Comparison of ENCODE assay signal across 8 cellular contexts in the genomic region with DNA sequence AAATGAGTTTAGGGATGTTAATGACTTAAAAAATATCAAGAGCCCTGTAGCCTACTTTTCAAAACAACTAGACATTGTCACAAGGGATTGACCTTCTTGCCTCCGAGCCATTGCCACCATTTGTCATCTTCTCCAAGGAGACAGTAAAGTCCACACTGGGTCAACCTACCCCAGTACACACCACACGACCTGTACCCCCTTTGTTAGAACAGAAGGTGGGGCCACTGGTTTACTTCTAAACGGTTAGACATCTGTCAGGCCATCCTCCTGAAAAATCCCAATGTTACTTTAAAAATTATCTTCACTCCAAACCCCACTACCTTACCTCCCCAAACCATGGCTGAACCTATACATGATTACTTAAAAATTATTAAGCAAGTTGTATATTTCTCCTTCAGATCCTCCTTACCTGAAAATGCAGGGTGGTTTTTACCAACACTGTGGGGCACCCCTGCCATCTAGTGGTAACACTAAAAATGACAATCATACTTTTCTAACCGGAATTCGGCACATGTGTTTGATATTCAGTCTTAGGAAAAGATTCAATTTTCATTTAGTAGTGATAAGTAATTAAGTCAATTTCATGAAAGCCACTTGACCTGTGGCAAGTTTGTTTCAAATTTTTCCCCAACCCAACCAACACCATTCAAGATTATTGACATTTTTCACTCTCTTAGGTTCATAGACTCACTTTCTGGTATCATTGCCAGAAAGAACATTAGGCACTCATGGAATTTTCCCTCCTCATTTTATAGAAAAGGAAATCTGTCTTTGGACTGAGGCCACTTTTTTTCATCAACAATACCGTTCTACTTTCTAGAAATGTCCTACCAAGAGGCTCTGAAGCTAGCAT.
DNase-seq lines count a peak whose midpoint lies in the region; ATAC-seq, FAIRE-seq and TF ChIP-seq lines count a peak whose summit lies in the region.

No MANE protein-coding gene starts in this region.

- H3K4me1 ChIP-seq in lower lobe of right lung = no peaks in the 10 kb centered on the region
- H3K4me1 ChIP-seq in upper lobe of left lung = no peaks in the 10 kb centered on the region

- intact Hi-C loops in CD14-positive monocyte (cut with micrococcal nuclease) = loop anchor here (5.0 to 10.0 kb wide), 4 partner anchors 368 to 1870 kb away; no protein-coding TSS in a partner anchor
- intact Hi-C loops in lower lobe of right lung (cut with DNase I) = no loop called here

- no peaks in the 10 kb centered on the region for H3K36me3 ChIP-seq in lower lobe of right lung
- H3K36me3 ChIP-seq in upper lobe of left lung = no peaks in the 10 kb centered on the region

- no peaks in the 10 kb centered on the region for H3K9me3 Mint-ChIP-seq in CD14-positive monocyte

- no peak overlapping the region for H3K4me3 Mint-ChIP-seq in CD14-positive monocyte

- TF ChIP-seq POLR2A in GM12892 (IDR thresholded peaks at IDR 0.05; ENCODE audit: low read depth, low read length) (no peak), upper lobe of left lung (IDR thresholded peaks at IDR 0.05) (no peak)

- TF ChIP-seq CTCF in CD14-positive monocyte (IDR thresholded peaks at IDR 0.05) = peak; percentile 88
- peak; percentile 75 for TF ChIP-seq CTCF in lower lobe of right lung (IDR thresholded peaks at IDR 0.05)
- TF ChIP-seq CTCF in upper lobe of left lung (IDR thresholded peaks at IDR 0.05) = peak; percentile 49 to 79 (median 65)

- no peaks in the 10 kb centered on the region for H3K4me1 Mint-ChIP-seq in CD14-positive monocyte

- no peak for TF ChIP-seq EP300 in upper lobe of left lung (IDR thresholded peaks at IDR 0.05)

- DNase-seq in CD14-positive monocyte (ENCODE audit: low spot score) (no peak), GM12892 (ENCODE audit: insufficient read length) (no peak), HT1080 (ENCODE audit: low read depth) (peak; percentile 26), RCC 7860 (ENCODE audit: low spot score) (peak; percentile 23), cerebellum (ENCODE audit: low spot score) (peak; percentile 19), lower lobe of right lung (no peak), upper lobe of left lung (no peak)

- peak overlapping the region in 1 of 7 donors; percentile 46 for H3K27ac Mint-ChIP-seq in CD14-positive monocyte

- H3K9me3 ChIP-seq in lower lobe of right lung (no peaks in the 10 kb centered on the region), upper lobe of left lung (no peaks in the 10 kb centered on the region)

- ATAC-seq in lower lobe of right lung = peak in 1 of 2 donors; percentile 49
- ATAC-seq in upper lobe of left lung (ENCODE audit: low FRiP score in 2 of 2) = peak in 1 of 2 donors; percentile 60
- no peak for ATAC-seq in GM18519 (IDR thresholded peaks at IDR 0.05; ENCODE audit: low FRiP score, unreplicated experiment)

- H3K27me3 ChIP-seq in lower lobe of right lung (ENCODE audit: low read depth) (peaks cover 4% of the 10 kb centered on the region), upper lobe of left lung (no peaks in the 10 kb centered on the region)

- H3K4me3 ChIP-seq in lower lobe of right lung (no peak overlapping the region), upper lobe of left lung (no peak overlapping the region)

- H3K27ac ChIP-seq in lower lobe of right lung (no peak overlapping the region), upper lobe of left lung (no peak overlapping the region)

- WGBS in upper lobe of left lung, 2 donors = 27 to 30% methylated on average over 6 of the region's 6 CpGs

- no peaks in the 10 kb centered on the region for H3K36me3 Mint-ChIP-seq in CD14-positive monocyte

- H3K27me3 Mint-ChIP-seq in CD14-positive monocyte (ENCODE audit: low read depth in 3 of 3) = peaks cover 0 to 7% (median 5%) of the 10 kb centered on the region in 3 donors

- FAIRE-seq in GM12892 (lab: Jason Lieb, UNC) = peak; percentile 89
- peak; percentile 83 for FAIRE-seq in RCC 7860 (lab: Jason Lieb, UNC)

Comparison
In these comparisons a context has a peak if more than half of its experiments do, and no peak if none do; other contexts are left out.
1. DNase-seq: peak in HT1080 (single experiment), RCC 7860 (single experiment) and cerebellum (single experiment); none in CD14-positive monocyte (single experiment), GM12892 (single experiment), lower lobe of right lung (single experiment) and upper lobe of left lung (0 of 2).
2. Peak in every context shown above with its lines, with median percentiles within 50 percentile points of each other: CTCF ChIP-seq.